ENCODE assay signal across 1 cellular context in genomic region chr9:137428841-137429545, GRCh38.
TF ChIP-seq lines count a peak whose summit lies in the region.

No MANE protein-coding gene starts in this region.

TF ChIP-seq in K562, 482 proteins besides CTCF, POLR2A, EP300 and RAD21:
- TF ChIP-seq POLR2G (IDR thresholded peaks at IDR 0.05; ENCODE audit: low read depth, low read length) = peak; percentile 44; the same call in 1 of the 2 replicates
- TF ChIP-seq, protein P1, sequence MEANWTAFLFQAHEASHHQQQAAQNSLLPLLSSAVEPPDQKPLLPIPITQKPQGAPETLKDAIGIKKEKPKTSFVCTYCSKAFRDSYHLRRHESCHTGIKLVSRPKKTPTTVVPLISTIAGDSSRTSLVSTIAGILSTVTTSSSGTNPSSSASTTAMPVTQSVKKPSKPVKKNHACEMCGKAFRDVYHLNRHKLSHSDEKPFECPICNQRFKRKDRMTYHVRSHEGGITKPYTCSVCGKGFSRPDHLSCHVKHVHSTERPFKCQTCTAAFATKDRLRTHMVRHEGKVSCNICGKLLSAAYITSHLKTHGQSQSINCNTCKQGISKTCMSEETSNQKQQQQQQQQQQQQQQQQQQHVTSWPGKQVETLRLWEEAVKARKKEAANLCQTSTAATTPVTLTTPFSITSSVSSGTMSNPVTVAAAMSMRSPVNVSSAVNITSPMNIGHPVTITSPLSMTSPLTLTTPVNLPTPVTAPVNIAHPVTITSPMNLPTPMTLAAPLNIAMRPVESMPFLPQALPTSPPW (CRISPR knock-in tag; IDR thresholded peaks at IDR 0.05) = 0 out of 2 replicates have a peak, but pooled peaks have one; percentile 9
- TF ChIP-seq KAT8 (IDR thresholded peaks at IDR 0.05; ENCODE audit: low read depth) = no peak
TF ChIP-seq in K562: peak in this region for 2.
